In genomic region chr12:118534003-118534402, GRCh38 we compare ENCODE assay signal across 28 cellular contexts.
"Had no signal": no experiment of that assay in that cellular context is flagged by ENCODE, and none has a peak within 500 bp of the region (broad histone marks: within the 10 kb centered on the region; RNA-seq: fewer than 3 reads in every experiment).

No MANE protein-coding gene starts in this region.

- H3K36me3 Mint-ChIP-seq: immature natural killer cell had no signal

- H3K36me3 ChIP-seq: esophagus muscularis mucosa, heart right ventricle, lower lobe of right lung, prostate gland, right atrium auricular region, thyroid gland, vagina had no signal

- H3K4me1 ChIP-seq: foreskin keratinocyte, lower lobe of right lung, prostate gland, vagina had no signal

- H3K9me3 Mint-ChIP-seq: nephron had no signal

- H3K27ac ChIP-seq: foreskin keratinocyte, heart right ventricle, lower lobe of right lung, prostate gland, right atrium auricular region, thyroid gland, vagina had no signal

- H3K9me3 ChIP-seq: esophagus muscularis mucosa, heart right ventricle, lower lobe of right lung, prostate gland, right atrium auricular region, thyroid gland, vagina had no signal

- H3K27ac Mint-ChIP-seq: immature natural killer cell; nephron; stimulated activated naive CD8-positive, alpha-beta T cell treated with anti-CD3 and anti-CD28 coated beads, Interleukin-15, amount 100 ng/mL, for 72 hours had no signal

- H3K4me3 ChIP-seq: coronary artery, esophagus muscularis mucosa, heart right ventricle, lower lobe of right lung, prostate gland, right atrium auricular region, smooth muscle cell, thyroid gland, vagina had no signal

- H3K4me3 Mint-ChIP-seq: immature natural killer cell; nephron; stimulated activated naive CD8-positive, alpha-beta T cell treated with anti-CD3 and anti-CD28 coated beads, Interleukin-15, amount 100 ng/mL, for 72 hours had no signal

- H3K27me3 ChIP-seq: esophagus muscularis mucosa, foreskin keratinocyte, heart right ventricle, right atrium auricular region, thyroid gland, vagina had no signal

- H3K4me1 Mint-ChIP-seq: immature natural killer cell; stimulated activated naive CD8-positive, alpha-beta T cell treated with anti-CD3 and anti-CD28 coated beads, Interleukin-15, amount 100 ng/mL, for 72 hours had no signal

- ATAC-seq: foreskin keratinocyte; heart right ventricle; left ventricle myocardium superior; lower lobe of right lung; sciatic nerve; stimulated activated naive CD8-positive, alpha-beta T cell treated with anti-CD3 and anti-CD28 coated beads, Interleukin-15, amount 100 ng/mL, for 72 hours had no signal

- DNase-seq: dermis blood vessel endothelial cell; effector memory CD4-positive, alpha-beta T cell; foreskin keratinocyte; glutamatergic neuron; heart right ventricle; hippocampal formation; immature natural killer cell; islet precursor cell; kidney glomerular epithelial cell; left ventricle myocardium superior; lower lobe of right lung; nucleus accumbens; stimulated activated CD4-positive, alpha-beta T cell treated with anti-CD3 and anti-CD28 coated beads, Interleukin-12 subunit alpha, Interleukin-12 subunit beta, amount 100 ng/mL, for 4 hours; stimulated activated CD4-positive, alpha-beta T cell treated with anti-CD3 and anti-CD28 coated beads, Interleukin-1b, Interleukin-23, amount 100 ng/mL, for 48 hours; stimulated activated CD4-positive, alpha-beta T cell treated with anti-CD3 and anti-CD28 coated beads, Interleukin-4, amount 100 ng/mL, for 1 hour; stimulated activated CD8-positive, alpha-beta memory T cell treated with anti-CD3 and anti-CD28 coated beads, Interleukin-4, amount 100 ng/mL, for 48 hours; stimulated activated naive CD4-positive, alpha-beta T cell; stimulated activated naive CD8-positive, alpha-beta T cell treated with anti-CD3 and anti-CD28 coated beads, Interleukin-15, amount 100 ng/mL, for 72 hours; thyroid gland; trophoblast cell had no signal
